1 cellular context compared by ENCODE assay signal in genomic region chr9:133028221-133028620, GRCh38.
TF ChIP-seq lines count a peak whose summit lies in the region.

No MANE protein-coding gene starts in this region.

TF ChIP-seq in GM23338, 12 proteins besides CTCF, POLR2A, EP300 and RAD21 (continued from another document):
- no peak for TF ChIP-seq ETS1 (IDR thresholded peaks at IDR 0.05)
- no peak for TF ChIP-seq ZNF462 (CRISPR knock-in tag; IDR thresholded peaks at IDR 0.05)
- TF ChIP-seq ZNF114 (CRISPR knock-in tag; IDR thresholded peaks at IDR 0.05) = no peak
- no peak for TF ChIP-seq NANOG (IDR thresholded peaks at IDR 0.05; ENCODE audit: borderline replicate concordance)
- TF ChIP-seq JUNB (IDR thresholded peaks at IDR 0.05; ENCODE audit: unreplicated experiment) = no peak
- no peak for TF ChIP-seq ZNF331 (CRISPR knock-in tag; IDR thresholded peaks at IDR 0.05; ENCODE audit: low read depth)
